Comparison of ENCODE assay signal across 8 cellular contexts in genomic region chr19:11880598-11880997, GRCh38. TPM values are rescaled to one million over a fixed set of nuclear protein-coding genes. Genes with fewer than 3 reads are reported as not detected.
"Had no signal": no experiment of that assay in that cellular context is flagged by ENCODE, and none has a peak within 500 bp of the region (broad histone marks: within the 10 kb centered on the region; RNA-seq: fewer than 3 reads in every experiment).

No MANE protein-coding gene starts in this region.

- H3K9me3 ChIP-seq: SK-N-SH had no signal

- H3K36me3 Mint-ChIP-seq: IgD-negative memory B cell had no signal

- H3K4me2 ChIP-seq: SK-N-SH had no signal

- H3K4me3 Mint-ChIP-seq: IgD-negative memory B cell had no signal

- DNase-seq: NCI-H2081 treated with DMSO at 0.1 percent for 48 hours, NCI-H345, NCI-H510A treated with DMSO at 0.1 percent for 48 hours had no signal

- H3K9ac ChIP-seq: SK-N-SH had no signal

- H3K27ac Mint-ChIP-seq: IgD-negative memory B cell had no signal

- H3K27ac ChIP-seq: RWPE1 had no signal

RNA-seq across cellular contexts. Expression of gene ZNF69, which starts 7.0 kb away (rescaled TPM):
- total RNA-seq: HT1080, MCF 10A had no signal

RNA-seq across cellular contexts. Expression of gene ZNF439, which starts 32.1 kb away (rescaled TPM):
- total RNA-seq: HT1080, MCF 10A had no signal
